Comparison of ENCODE assay signal across 23 cellular contexts in genomic region chr15:31606942-31607497, GRCh38.
DNase-seq lines count a peak whose midpoint lies in the region; TF ChIP-seq lines count a peak whose summit lies in the region.
"Had no signal": no experiment of that assay in that cellular context is flagged by ENCODE, and none has a peak within 500 bp of the region (broad histone marks: within the 10 kb centered on the region; RNA-seq: fewer than 3 reads in every experiment).

No MANE protein-coding gene starts in this region.

- H3K79me2 ChIP-seq in hepatocyte, result no peaks in the 10 kb centered on the region

- H3K27me3 Mint-ChIP-seq in HFFc6 (ENCODE audit: insufficient read depth) (peaks cover 2% of the 10 kb centered on the region), Caco-2 (ENCODE audit: insufficient read depth, unreplicated experiment) (no peaks in the 10 kb centered on the region)

- CTCF ChIA-PET in RWPE1 (lab: Yijun Ruan, JAX) (no interaction called here), Caco-2 (lab: Charles Lee) (no interaction called here)

- H3K27me3 ChIP-seq in adipocyte (replicated peaks; ENCODE audit: control insufficient read depth, insufficient read depth, low read length) (no peaks in the 10 kb centered on the region), hepatocyte (no peaks in the 10 kb centered on the region), Caco-2 (replicated peaks; ENCODE audit: control insufficient read depth, insufficient read depth, low read length) (no peaks in the 10 kb centered on the region)
- H3K27me3 ChIP-seq: uterus had no signal

- no peak for TF ChIP-seq CTCF in HFFc6 (IDR thresholded peaks at IDR 0.05)
- TF ChIP-seq CTCF in hepatocyte (IDR thresholded peaks at IDR 0.05; ENCODE audit: poor library complexity), result no peak
- no peak for TF ChIP-seq CTCF in RWPE1 (conservative IDR thresholded peaks at IDR 0.05; ENCODE audit: low read depth)
- TF ChIP-seq CTCF in Caco-2 (IDR thresholded peaks at IDR 0.05; ENCODE audit: insufficient read depth in 1 of 2, low read depth in 1 of 2, low read length in 1 of 2, severe bottlenecking in 1 of 2, unreplicated experiment in 1 of 2), result no peak

- H3K27ac ChIP-seq in hepatocyte (peak overlapping the region; percentile 38), RWPE1 (no peak overlapping the region)
- H3K27ac ChIP-seq: prostate gland, uterus had no signal

- no peak overlapping the region for H2AFZ ChIP-seq in hepatocyte

- 92% methylated on average over 1 of the region's 1 CpG for WGBS in hepatocyte (ENCODE audit: low lambda C conversion rate, missing lambda C conversion rate)

- H3K4me1 Mint-ChIP-seq in HFFc6 (ENCODE audit: low read depth) (peaks cover 56% of the 10 kb centered on the region), Caco-2 (ENCODE audit: low read depth, unreplicated experiment) (no peaks in the 10 kb centered on the region)
- H3K4me1 Mint-ChIP-seq: activated naive CD8-positive, alpha-beta T cell treated with anti-CD3 and anti-CD28 coated beads for 36 hours; T-helper 17 cell had no signal

- H3K4me2 ChIP-seq in hepatocyte, result no peak overlapping the region

- POLR2A ChIA-PET in RWPE1 (lab: Yijun Ruan, JAX; ENCODE audit: low non-redundant PET) (no interaction called here), Caco-2 (lab: Charles Lee) (no interaction called here)

- no peaks in the 10 kb centered on the region for H4K20me1 ChIP-seq in hepatocyte (ENCODE audit: insufficient read depth, poor library complexity, severe bottlenecking)

- no peaks in the 10 kb centered on the region for H3K9me2 ChIP-seq in hepatocyte (replicated peaks; ENCODE audit: insufficient read depth)

- H3K9me3 Mint-ChIP-seq in HFFc6, result no peaks in the 10 kb centered on the region
- H3K9me3 Mint-ChIP-seq in Caco-2 (ENCODE audit: unreplicated experiment), result no peaks in the 10 kb centered on the region
- H3K9me3 Mint-ChIP-seq: CD8-positive, alpha-beta T cell had no signal

- H3K4me1 ChIP-seq in adipocyte (ENCODE audit: control insufficient read depth, insufficient read depth, low read length) (peaks cover 17% of the 10 kb centered on the region), hepatocyte (ENCODE audit: insufficient read depth) (peaks cover 16% of the 10 kb centered on the region), Caco-2 (no peaks in the 10 kb centered on the region)
- H3K4me1 ChIP-seq: prostate gland, uterus had no signal

- no TSS peak for BruUV-seq in Caco-2 (replicated peaks; lab: Mats Ljungman, UMichigan)

- intact Hi-C loops in Caco-2 (cut with micrococcal nuclease; ENCODE audit: unreplicated experiment), result no loop called here

- H3K36me3 ChIP-seq in adipocyte (ENCODE audit: control insufficient read depth, insufficient read depth, low read length, severe bottlenecking) (no peaks in the 10 kb centered on the region), hepatocyte (replicated peaks; ENCODE audit: insufficient read depth, low read depth) (no peaks in the 10 kb centered on the region), Caco-2 (ENCODE audit: control insufficient read depth, insufficient read depth, low read length) (no peaks in the 10 kb centered on the region)
- H3K36me3 ChIP-seq: prostate gland, uterus had no signal

- H3K27ac Mint-ChIP-seq in HFFc6 (peak overlapping the region; percentile 78), Caco-2 (ENCODE audit: unreplicated experiment) (no peak overlapping the region)
- H3K27ac Mint-ChIP-seq: activated naive CD8-positive, alpha-beta T cell treated with anti-CD3 and anti-CD28 coated beads for 36 hours; CD8-positive, alpha-beta T cell; T-helper 17 cell had no signal

- H3K9ac ChIP-seq in adipocyte (ENCODE audit: low read length), result no peak overlapping the region

- DNase-seq in AG08395 (ENCODE audit: low spot score) (peak; percentile 10), HFFc6 (peak; percentile 18), adipocyte (ENCODE audit: low read depth) (peak; percentile 16), hepatocyte (ENCODE audit: low spot score) (no peak), NCI-H526 (lab: John Stamatoyannopoulos, UW) (no peak), HUDEP-2 (lab: John Stamatoyannopoulos, UW; ENCODE audit: unreplicated experiment in 76 of 76) (no peak), RWPE1 (ENCODE audit: low spot score) (no peak), Caco-2 (no peak)
- DNase-seq: activated effector memory CD4-positive, alpha-beta T cell treated with anti-CD3 and anti-CD28 coated beads, Interleukin-2, amount 50 U/mL, for 16 hours; activated naive CD8-positive, alpha-beta T cell treated with anti-CD3 and anti-CD28 coated beads for 36 hours; activated T-cell treated with anti-CD3 and anti-CD28 coated beads for 4 hours; CD8-positive, alpha-beta T cell; cerebellar nuclear complex; GF-D8; islet precursor cell; left ventricle myocardium superior; NCI-H1105; NCI-H187 treated with DMSO at 0.1 percent for 48 hours; NCI-H69; stimulated activated naive CD4-positive, alpha-beta T cell; T-helper 17 cell; uterus had no signal

- no peaks in the 10 kb centered on the region for H3K9me3 ChIP-seq in adipocyte (ENCODE audit: control insufficient read depth, low read length)
- no peaks in the 10 kb centered on the region for H3K9me3 ChIP-seq in hepatocyte (ENCODE audit: low read depth)
- no peaks in the 10 kb centered on the region for H3K9me3 ChIP-seq in Caco-2
- H3K9me3 ChIP-seq: prostate gland, uterus had no signal

- H3K4me3 ChIP-seq in adipocyte (ENCODE audit: low read length) (no peak overlapping the region), hepatocyte (no peak overlapping the region), Caco-2 (ENCODE audit: low read depth, low read length) (no peak overlapping the region)
- H3K4me3 ChIP-seq: prostate gland, uterus had no signal

- H3K4me3 Mint-ChIP-seq in HFFc6 (peak overlapping the region; percentile 44; the same call in 1 of the 2 replicates), Caco-2 (ENCODE audit: unreplicated experiment) (no peak overlapping the region)
- H3K4me3 Mint-ChIP-seq: activated naive CD8-positive, alpha-beta T cell treated with anti-CD3 and anti-CD28 coated beads for 36 hours; CD8-positive, alpha-beta T cell; T-helper 17 cell had no signal

- H3K36me3 Mint-ChIP-seq in HFFc6 (ENCODE audit: low read depth) (peaks cover 8% of the 10 kb centered on the region; the same call in 1 of the 2 replicates), Caco-2 (ENCODE audit: insufficient read depth, unreplicated experiment) (no peaks in the 10 kb centered on the region)
- H3K36me3 Mint-ChIP-seq: activated naive CD8-positive, alpha-beta T cell treated with anti-CD3 and anti-CD28 coated beads for 36 hours; CD8-positive, alpha-beta T cell had no signal

Comparison
In these comparisons a context has a peak if more than half of its experiments do, and no peak if none do; other contexts are left out.
1. DNase-seq: peak in AG08395 (single experiment), HFFc6 (single experiment) and adipocyte (single experiment); none in hepatocyte (single experiment), NCI-H526 (0 of 2), HUDEP-2 (0 of 76), RWPE1 (single experiment) and Caco-2 (0 of 2).